ENCODE assay signal across 1 cellular context in the genomic region with DNA sequence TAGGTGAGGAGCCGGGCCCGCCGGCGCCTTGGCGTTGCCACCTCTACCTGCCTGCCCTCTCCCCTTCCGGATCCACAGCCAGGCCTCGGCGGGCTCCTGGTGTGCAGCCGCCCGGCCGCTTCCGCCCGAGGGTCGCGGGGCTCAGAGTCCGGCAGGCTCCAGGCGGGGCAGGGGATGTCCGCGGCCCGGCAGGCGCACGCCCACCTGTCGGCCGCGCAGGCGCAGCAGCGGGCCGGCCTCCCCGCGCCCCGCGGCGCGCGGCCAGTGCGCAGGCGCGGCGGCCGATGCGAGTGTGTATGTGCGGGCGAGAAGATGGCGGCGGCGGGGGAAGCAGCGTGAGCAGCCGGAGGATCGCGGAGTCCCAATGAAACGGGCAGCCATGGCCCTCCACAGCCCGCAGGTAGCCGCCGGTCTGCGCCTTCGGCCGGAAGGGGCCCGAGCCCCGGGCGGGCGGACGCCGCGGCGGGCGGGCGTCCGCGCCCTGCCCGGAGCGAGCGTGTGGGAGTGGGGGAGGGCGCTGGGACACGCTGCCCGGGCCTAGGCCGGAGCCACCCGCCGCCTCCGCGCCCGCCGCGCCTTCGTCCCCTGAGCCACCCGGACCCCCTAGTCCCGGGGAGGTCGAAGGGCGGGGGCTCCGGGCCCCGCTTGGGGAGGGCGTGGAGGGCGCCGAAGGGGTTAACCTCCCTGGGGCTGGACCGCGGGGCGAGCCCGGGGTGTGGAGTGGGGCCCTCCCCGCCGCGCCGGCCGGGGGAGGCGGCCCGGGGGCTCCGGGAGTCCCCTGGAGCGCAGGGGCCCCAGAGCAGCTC.
TF ChIP-seq lines count a peak whose summit lies in the region.

A gene with protein sequence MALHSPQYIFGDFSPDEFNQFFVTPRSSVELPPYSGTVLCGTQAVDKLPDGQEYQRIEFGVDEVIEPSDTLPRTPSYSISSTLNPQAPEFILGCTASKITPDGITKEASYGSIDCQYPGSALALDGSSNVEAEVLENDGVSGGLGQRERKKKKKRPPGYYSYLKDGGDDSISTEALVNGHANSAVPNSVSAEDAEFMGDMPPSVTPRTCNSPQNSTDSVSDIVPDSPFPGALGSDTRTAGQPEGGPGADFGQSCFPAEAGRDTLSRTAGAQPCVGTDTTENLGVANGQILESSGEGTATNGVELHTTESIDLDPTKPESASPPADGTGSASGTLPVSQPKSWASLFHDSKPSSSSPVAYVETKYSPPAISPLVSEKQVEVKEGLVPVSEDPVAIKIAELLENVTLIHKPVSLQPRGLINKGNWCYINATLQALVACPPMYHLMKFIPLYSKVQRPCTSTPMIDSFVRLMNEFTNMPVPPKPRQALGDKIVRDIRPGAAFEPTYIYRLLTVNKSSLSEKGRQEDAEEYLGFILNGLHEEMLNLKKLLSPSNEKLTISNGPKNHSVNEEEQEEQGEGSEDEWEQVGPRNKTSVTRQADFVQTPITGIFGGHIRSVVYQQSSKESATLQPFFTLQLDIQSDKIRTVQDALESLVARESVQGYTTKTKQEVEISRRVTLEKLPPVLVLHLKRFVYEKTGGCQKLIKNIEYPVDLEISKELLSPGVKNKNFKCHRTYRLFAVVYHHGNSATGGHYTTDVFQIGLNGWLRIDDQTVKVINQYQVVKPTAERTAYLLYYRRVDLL (plus strand): TSS at position 289 of the 806 bp plus-strand sequence. CDS start 91 bp downstream, at position 380.

TF ChIP-seq in GM23338, 12 proteins besides CTCF, POLR2A, EP300 and RAD21 (continued from another document):
- TF ChIP-seq, protein P1, sequence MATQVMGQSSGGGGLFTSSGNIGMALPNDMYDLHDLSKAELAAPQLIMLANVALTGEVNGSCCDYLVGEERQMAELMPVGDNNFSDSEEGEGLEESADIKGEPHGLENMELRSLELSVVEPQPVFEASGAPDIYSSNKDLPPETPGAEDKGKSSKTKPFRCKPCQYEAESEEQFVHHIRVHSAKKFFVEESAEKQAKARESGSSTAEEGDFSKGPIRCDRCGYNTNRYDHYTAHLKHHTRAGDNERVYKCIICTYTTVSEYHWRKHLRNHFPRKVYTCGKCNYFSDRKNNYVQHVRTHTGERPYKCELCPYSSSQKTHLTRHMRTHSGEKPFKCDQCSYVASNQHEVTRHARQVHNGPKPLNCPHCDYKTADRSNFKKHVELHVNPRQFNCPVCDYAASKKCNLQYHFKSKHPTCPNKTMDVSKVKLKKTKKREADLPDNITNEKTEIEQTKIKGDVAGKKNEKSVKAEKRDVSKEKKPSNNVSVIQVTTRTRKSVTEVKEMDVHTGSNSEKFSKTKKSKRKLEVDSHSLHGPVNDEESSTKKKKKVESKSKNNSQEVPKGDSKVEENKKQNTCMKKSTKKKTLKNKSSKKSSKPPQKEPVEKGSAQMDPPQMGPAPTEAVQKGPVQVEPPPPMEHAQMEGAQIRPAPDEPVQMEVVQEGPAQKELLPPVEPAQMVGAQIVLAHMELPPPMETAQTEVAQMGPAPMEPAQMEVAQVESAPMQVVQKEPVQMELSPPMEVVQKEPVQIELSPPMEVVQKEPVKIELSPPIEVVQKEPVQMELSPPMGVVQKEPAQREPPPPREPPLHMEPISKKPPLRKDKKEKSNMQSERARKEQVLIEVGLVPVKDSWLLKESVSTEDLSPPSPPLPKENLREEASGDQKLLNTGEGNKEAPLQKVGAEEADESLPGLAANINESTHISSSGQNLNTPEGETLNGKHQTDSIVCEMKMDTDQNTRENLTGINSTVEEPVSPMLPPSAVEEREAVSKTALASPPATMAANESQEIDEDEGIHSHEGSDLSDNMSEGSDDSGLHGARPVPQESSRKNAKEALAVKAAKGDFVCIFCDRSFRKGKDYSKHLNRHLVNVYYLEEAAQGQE (IDR thresholded peaks at IDR 0.05; ENCODE audit: unreplicated experiment), result no peak
- TF ChIP-seq, protein P2, sequence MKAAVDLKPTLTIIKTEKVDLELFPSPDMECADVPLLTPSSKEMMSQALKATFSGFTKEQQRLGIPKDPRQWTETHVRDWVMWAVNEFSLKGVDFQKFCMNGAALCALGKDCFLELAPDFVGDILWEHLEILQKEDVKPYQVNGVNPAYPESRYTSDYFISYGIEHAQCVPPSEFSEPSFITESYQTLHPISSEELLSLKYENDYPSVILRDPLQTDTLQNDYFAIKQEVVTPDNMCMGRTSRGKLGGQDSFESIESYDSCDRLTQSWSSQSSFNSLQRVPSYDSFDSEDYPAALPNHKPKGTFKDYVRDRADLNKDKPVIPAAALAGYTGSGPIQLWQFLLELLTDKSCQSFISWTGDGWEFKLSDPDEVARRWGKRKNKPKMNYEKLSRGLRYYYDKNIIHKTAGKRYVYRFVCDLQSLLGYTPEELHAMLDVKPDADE (IDR thresholded peaks at IDR 0.05), result 0 out of 2 replicates have a peak, but pooled peaks have one; percentile 33
- no peak for TF ChIP-seq ZNF331 (CRISPR knock-in tag; IDR thresholded peaks at IDR 0.05; ENCODE audit: low read depth)
TF ChIP-seq in GM23338: peak in this region for 3.
